Comparison of ENCODE assay signal across 8 cellular contexts in the genomic region with DNA sequence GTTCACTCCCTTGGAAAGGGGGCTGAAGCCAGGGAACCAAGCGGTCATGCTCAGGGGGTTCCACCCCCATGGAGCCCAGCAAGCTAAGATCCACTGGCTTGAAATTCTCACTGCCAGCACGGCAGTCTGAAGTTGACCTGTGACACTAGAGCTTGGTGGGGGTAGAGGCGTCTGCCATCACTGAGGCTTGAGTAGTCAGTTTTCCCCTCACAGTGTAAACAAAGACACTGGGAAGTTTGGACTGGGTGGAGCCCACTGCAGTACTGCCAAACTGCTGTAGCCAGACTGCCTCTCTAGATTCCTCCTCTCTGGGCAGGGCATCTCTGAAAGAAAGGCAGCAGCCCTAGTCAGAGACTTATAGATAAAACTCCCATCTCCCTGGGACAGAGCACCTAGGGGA.
DNase-seq lines count a peak whose midpoint lies in the region; ATAC-seq and TF ChIP-seq lines count a peak whose summit lies in the region.
"Not testable (repeated sequence)": the region's sequence is repeated elsewhere in the genome, so short reads cannot be mapped to it uniquely, and the experiment has no call there.

No MANE protein-coding gene starts in this region.

- H2AFZ ChIP-seq in ACC112 (ENCODE audit: low read length, unreplicated experiment); HCT116 (ENCODE audit: low read depth, low read length, poor library complexity, severe bottlenecking): not testable (repeated sequence)
- 0 out of 2 replicates have a peak overlapping the region, but pooled peaks have one; percentile 33 for H2AFZ ChIP-seq in PC-3 (ENCODE audit: low read length)
- H2AFZ ChIP-seq in smooth muscle cell (ENCODE audit: low read depth), result peak overlapping the region; percentile 20

- peaks cover 38% of the 10 kb centered on the region for H3K4me1 ChIP-seq in ACC112 (ENCODE audit: control insufficient read depth, insufficient read depth, low read length, unreplicated experiment)
- peaks cover 22 to 57% of the 10 kb centered on the region in 2 experiments for H3K4me1 ChIP-seq in HCT116 (ENCODE audit: control insufficient read depth in 1 of 2, insufficient read depth in 2 of 2, low read length in 2 of 2)
- peaks cover 46% of the 10 kb centered on the region for H3K4me1 ChIP-seq in PC-3 (ENCODE audit: insufficient read depth, low read length)
- H3K4me1 ChIP-seq in adipocyte (ENCODE audit: control insufficient read depth, insufficient read depth, low read length), result peaks cover 22% of the 10 kb centered on the region
- H3K4me1 ChIP-seq in esophagus muscularis mucosa, result peaks cover 0 to 49% (median 34%) of the 10 kb centered on the region in 4 donors
- not testable (repeated sequence) for H3K4me1 ChIP-seq in smooth muscle cell (ENCODE audit: low read depth)

- WGBS in esophagus muscularis mucosa, result no CpG with 5 or more reads among the region's 3 CpGs
- WGBS in smooth muscle cell (ENCODE audit: low lambda C conversion rate), result 68% methylated on average over 3 of the region's 3 CpGs

- H3K9me2 ChIP-seq in HCT116 (ENCODE audit: insufficient read depth); PC-3 (replicated peaks; ENCODE audit: low read length): not testable (repeated sequence)

- H3K36me3 ChIP-seq in ACC112 (ENCODE audit: insufficient read depth, low read length); HCT116 (ENCODE audit: control insufficient read depth in 1 of 2, insufficient read depth in 2 of 2, low read length in 2 of 2); PC-3 (ENCODE audit: low read depth, low read length); adipocyte (ENCODE audit: control insufficient read depth, insufficient read depth, low read length, severe bottlenecking); esophagus muscularis mucosa; smooth muscle cell (ENCODE audit: low read depth): not testable (repeated sequence)

- H3K4me3 ChIP-seq in ACC112 (ENCODE audit: low read depth, low read length); HCT116 (replicated peaks in 1 of 2; ENCODE audit: low read depth in 1 of 2, low read length in 2 of 2); PC-3 (ENCODE audit: low read length); adipocyte (ENCODE audit: low read length); esophagus muscularis mucosa; smooth muscle cell: not testable (repeated sequence)

- BruUV-seq in HCT116 (replicated peaks; lab: Mats Ljungman, UMichigan); PC-3 (replicated peaks; lab: Mats Ljungman, UMichigan): not testable (repeated sequence)

- not testable (repeated sequence) for TF ChIP-seq EP300 in esophagus muscularis mucosa (IDR thresholded peaks at IDR 0.05)

- not testable (repeated sequence) for TF ChIP-seq POLR2A in HCT116 (IDR thresholded peaks at IDR 0.05; ENCODE audit: borderline replicate concordance, extremely low read depth, insufficient read depth, insufficient read length); esophagus muscularis mucosa (IDR thresholded peaks at IDR 0.05; ENCODE audit: low read depth)

- H3F3A ChIP-seq in PC-3 (ENCODE audit: low read length, unreplicated experiment), result not testable (repeated sequence)
- peaks cover 17% of the 10 kb centered on the region for H3F3A ChIP-seq in smooth muscle cell (ENCODE audit: low read depth)

- H3K27ac ChIP-seq in ACC112 (ENCODE audit: low read depth, low read length) (peak overlapping the region; percentile 100), PC-3 (ENCODE audit: low read length) (peak overlapping the region; percentile 99)
- H3K27ac ChIP-seq in HCT116 (ENCODE audit: low read depth, low read length); esophagus muscularis mucosa (replicated peaks in 1 of 4); smooth muscle cell (ENCODE audit: low read depth): not testable (repeated sequence)

- intact Hi-C loops in HCT116 (cut with micrococcal nuclease); PC-3 (cut with micrococcal nuclease); esophagus muscularis mucosa (cut with DNase I); left cardiac atrium (cut with DNase I): not testable (repeated sequence)

- ATAC-seq in HCT116, PC-3, left cardiac atrium: not testable (repeated sequence)

- 0 out of 2 replicates have a peak overlapping the region, but pooled peaks have one; percentile 68 for H3K4me2 ChIP-seq in HCT116 (ENCODE audit: low read length)
- peak overlapping the region; percentile 65; the same call in 1 of the 2 replicates for H3K4me2 ChIP-seq in PC-3 (ENCODE audit: low read length)
- H3K4me2 ChIP-seq in smooth muscle cell, result not testable (repeated sequence)

- CTCF ChIA-PET in HCT116 (lab: Charles Lee); PC-3 (lab: Charles Lee): not testable (repeated sequence)

- not testable (repeated sequence) for H3K9ac ChIP-seq in HCT116 (ENCODE audit: low read length); smooth muscle cell (ENCODE audit: low read depth)
- H3K9ac ChIP-seq in PC-3 (ENCODE audit: low read length) (peak overlapping the region; percentile 81), adipocyte (ENCODE audit: low read length) (peak overlapping the region; percentile 14)

- H3K9me3 ChIP-seq in HCT116 (ENCODE audit: control insufficient read depth in 1 of 2, insufficient read depth in 1 of 2, low read depth in 1 of 2, low read length in 2 of 2); PC-3 (ENCODE audit: low read length); adipocyte (ENCODE audit: control insufficient read depth, low read length); esophagus muscularis mucosa; smooth muscle cell (replicated peaks; ENCODE audit: low read depth): not testable (repeated sequence)

- not testable (repeated sequence) for TF ChIP-seq RAD21 in HCT116 (IDR thresholded peaks at IDR 0.05; ENCODE audit: low read depth)

- H3K79me2 ChIP-seq in ACC112 (ENCODE audit: control insufficient read depth, insufficient read depth, low read length, unreplicated experiment); HCT116 (ENCODE audit: insufficient read depth, low read length); PC-3 (ENCODE audit: low read length); smooth muscle cell (ENCODE audit: low read depth): not testable (repeated sequence)

- not testable (repeated sequence) for H3K27me3 ChIP-seq in ACC112 (ENCODE audit: insufficient read depth, low read length); HCT116 (ENCODE audit: insufficient read depth, low read length); PC-3 (ENCODE audit: low read length); adipocyte (replicated peaks; ENCODE audit: control insufficient read depth, insufficient read depth, low read length); esophagus muscularis mucosa; smooth muscle cell (ENCODE audit: low read depth)

- DNase-seq in HCT116 (ENCODE audit: low read depth, low spot score); adipocyte (ENCODE audit: low read depth); smooth muscle cell (lab: John Stamatoyannopoulos, UW; ENCODE audit: unreplicated experiment): not testable (repeated sequence)
- DNase-seq in PC-3 (peak; percentile 42), esophagus muscularis mucosa (ENCODE audit: extremely low spot score) (peak; percentile 50), left cardiac atrium (peak; percentile 25), mucosa of gallbladder (ENCODE audit: low spot score) (peak; percentile 20)

- not testable (repeated sequence) for H4K20me1 ChIP-seq in HCT116 (ENCODE audit: insufficient read depth); PC-3 (ENCODE audit: low read length); smooth muscle cell (ENCODE audit: low read depth)

- not testable (repeated sequence) for TF ChIP-seq CTCF in HCT116 (IDR thresholded peaks at IDR 0.05 in 2 of 3, conservative IDR thresholded peaks at IDR 0.05 in 1 of 3; ENCODE audit: borderline replicate concordance in 1 of 3, insufficient read depth in 1 of 3, low read depth in 2 of 3, low read length in 2 of 3); PC-3 (conservative IDR thresholded peaks at IDR 0.05; ENCODE audit: low read depth, low read length); esophagus muscularis mucosa (IDR thresholded peaks at IDR 0.05); smooth muscle cell (IDR thresholded peaks at IDR 0.05; ENCODE audit: borderline replicate concordance, insufficient read depth, poor library complexity, severe bottlenecking)

- POLR2A ChIA-PET in HCT116 (lab: Charles Lee), result not testable (repeated sequence)
- POLR2A ChIA-PET in PC-3 (lab: Charles Lee; ENCODE audit: unreplicated experiment), result interaction anchor here (0.6 kb wide), 1 partner anchor 876 kb away, joined by 3 read pairs; no protein-coding TSS in a partner anchor

- RAD21 ChIA-PET in HCT116 (lab: Charles Lee; ENCODE audit: low non-redundant PET in 1 of 2, low total read pairs in 2 of 2, uncharacterized antibody in 2 of 2, unreplicated experiment in 2 of 2), result not testable (repeated sequence)
